Comparison of ENCODE assay signal across 20 cellular contexts in the genomic region with DNA sequence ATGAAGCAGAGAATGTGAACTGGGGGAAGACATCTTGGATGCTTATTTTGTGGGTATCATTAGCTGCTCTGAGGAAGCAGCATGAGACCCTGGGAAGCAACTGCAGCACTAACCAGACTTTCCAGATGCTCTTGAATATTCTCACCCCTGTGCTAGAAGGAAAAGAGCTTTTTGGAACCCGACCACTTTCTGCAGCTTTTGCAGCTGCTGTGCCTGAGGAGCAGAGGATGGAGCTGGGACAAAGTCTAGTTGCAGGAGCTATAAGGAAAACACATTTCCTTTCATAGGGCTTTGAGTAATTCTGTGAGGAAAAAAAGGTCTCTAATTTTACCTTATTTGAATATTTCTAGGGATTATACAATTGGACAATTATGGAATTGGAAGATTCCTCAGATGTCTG.
"Had no signal": no experiment of that assay in that cellular context is flagged by ENCODE, and none has a peak within 500 bp of the region (broad histone marks: within the 10 kb centered on the region; RNA-seq: fewer than 3 reads in every experiment).

No MANE protein-coding gene starts in this region.

- H3K9me3 ChIP-seq: MG63 had no signal

- H3K27ac ChIP-seq: HL-60, RWPE1 had no signal

- H3K36me3 ChIP-seq: MG63 had no signal

- H3K9ac ChIP-seq: SK-N-SH had no signal

- H3K4me2 ChIP-seq: SK-N-SH had no signal

- H3K27me3 ChIP-seq: MG63 had no signal

- H3K4me3 ChIP-seq: MG63 had no signal

- DNase-seq: KBM-7, MG63, NCI-H1092, NCI-H1105 treated with DMSO at 0.1 percent for 48 hours, NCI-H1436, NCI-H187, NCI-H2029, NCI-H2081 treated with DMSO at 0.1 percent for 48 hours, NCI-H2171, NCI-H226, NCI-H446, NCI-H510A, NCI-H524 treated with DMSO at 0.1 percent for 48 hours, NCI-H69, NCI-H774, SHP77, SK-N-SH had no signal

- ATAC-seq: Panc1 had no signal
